Comparison of ENCODE assay signal across 1 cellular context in the genomic region with DNA sequence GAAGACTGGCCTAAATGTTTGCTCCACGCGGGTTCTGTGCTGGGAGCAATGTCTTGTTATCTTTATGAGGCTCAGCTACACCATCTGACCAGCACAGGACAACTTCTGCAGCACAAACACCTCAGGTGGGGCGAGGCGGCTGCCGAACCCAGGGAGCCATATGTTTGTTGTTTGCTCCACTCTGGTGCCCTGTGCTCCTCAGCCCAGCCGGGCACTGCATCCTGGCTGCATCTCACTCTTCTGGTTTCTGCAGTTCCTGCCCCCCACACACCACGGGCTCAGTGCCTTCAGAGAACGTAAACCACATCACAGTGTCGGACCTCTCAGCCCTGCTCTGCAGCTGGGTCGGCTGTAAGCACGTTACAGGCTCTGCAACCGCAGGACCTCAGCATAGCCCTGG.
TF ChIP-seq lines count a peak whose summit lies in the region.

No MANE protein-coding gene starts in this region.

TF ChIP-seq in HepG2, 621 proteins besides CTCF, POLR2A, EP300 and RAD21:
- TF ChIP-seq, protein P1, sequence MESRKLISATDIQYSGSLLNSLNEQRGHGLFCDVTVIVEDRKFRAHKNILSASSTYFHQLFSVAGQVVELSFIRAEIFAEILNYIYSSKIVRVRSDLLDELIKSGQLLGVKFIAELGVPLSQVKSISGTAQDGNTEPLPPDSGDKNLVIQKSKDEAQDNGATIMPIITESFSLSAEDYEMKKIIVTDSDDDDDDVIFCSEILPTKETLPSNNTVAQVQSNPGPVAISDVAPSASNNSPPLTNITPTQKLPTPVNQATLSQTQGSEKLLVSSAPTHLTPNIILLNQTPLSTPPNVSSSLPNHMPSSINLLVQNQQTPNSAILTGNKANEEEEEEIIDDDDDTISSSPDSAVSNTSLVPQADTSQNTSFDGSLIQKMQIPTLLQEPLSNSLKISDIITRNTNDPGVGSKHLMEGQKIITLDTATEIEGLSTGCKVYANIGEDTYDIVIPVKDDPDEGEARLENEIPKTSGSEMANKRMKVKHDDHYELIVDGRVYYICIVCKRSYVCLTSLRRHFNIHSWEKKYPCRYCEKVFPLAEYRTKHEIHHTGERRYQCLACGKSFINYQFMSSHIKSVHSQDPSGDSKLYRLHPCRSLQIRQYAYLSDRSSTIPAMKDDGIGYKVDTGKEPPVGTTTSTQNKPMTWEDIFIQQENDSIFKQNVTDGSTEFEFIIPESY (CRISPR knock-in tag; IDR thresholded peaks at IDR 0.05): no peak
- TF ChIP-seq, protein P2, sequence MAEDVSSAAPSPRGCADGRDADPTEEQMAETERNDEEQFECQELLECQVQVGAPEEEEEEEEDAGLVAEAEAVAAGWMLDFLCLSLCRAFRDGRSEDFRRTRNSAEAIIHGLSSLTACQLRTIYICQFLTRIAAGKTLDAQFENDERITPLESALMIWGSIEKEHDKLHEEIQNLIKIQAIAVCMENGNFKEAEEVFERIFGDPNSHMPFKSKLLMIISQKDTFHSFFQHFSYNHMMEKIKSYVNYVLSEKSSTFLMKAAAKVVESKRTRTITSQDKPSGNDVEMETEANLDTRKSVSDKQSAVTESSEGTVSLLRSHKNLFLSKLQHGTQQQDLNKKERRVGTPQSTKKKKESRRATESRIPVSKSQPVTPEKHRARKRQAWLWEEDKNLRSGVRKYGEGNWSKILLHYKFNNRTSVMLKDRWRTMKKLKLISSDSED (CRISPR knock-in tag; IDR thresholded peaks at IDR 0.05): no peak
- TF ChIP-seq, protein P3, sequence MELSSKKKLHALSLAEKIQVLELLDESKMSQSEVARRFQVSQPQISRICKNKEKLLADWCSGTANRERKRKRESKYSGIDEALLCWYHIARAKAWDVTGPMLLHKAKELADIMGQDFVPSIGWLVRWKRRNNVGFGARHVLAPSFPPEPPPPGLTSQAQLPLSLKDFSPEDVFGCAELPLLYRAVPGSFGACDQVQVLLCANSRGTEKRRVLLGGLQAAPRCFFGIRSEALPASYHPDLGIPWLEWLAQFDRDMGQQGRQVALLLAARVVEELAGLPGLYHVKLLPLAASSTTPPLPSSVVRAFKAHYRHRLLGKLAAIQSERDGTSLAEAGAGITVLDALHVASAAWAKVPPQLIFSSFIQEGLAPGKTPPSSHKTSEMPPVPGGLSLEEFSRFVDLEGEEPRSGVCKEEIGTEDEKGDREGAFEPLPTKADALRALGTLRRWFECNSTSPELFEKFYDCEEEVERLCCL (CRISPR knock-in tag; IDR thresholded peaks at IDR 0.05; ENCODE audit: borderline replicate concordance): no peak
- TF ChIP-seq NFE2L2 (IDR thresholded peaks at IDR 0.05; ENCODE audit: low read length) (no peak), ZNF510 (CRISPR knock-in tag; IDR thresholded peaks at IDR 0.05; ENCODE audit: low read depth) (no peak), ARNT (IDR thresholded peaks at IDR 0.05) (no peak), RAD51 (IDR thresholded peaks at IDR 0.05; ENCODE audit: borderline replicate concordance) (no peak), MYC (CRISPR knock-in tag; IDR thresholded peaks at IDR 0.05; ENCODE audit: borderline replicate concordance) (0 out of 2 replicates have a peak, but pooled peaks have one; percentile 9), SATB2 (CRISPR knock-in tag; IDR thresholded peaks at IDR 0.05) (no peak), AGO2 (optimal IDR thresholded peaks at IDR 0.05; ENCODE audit: low read depth, low read length) (peak; percentile 51), ATF1 (CRISPR knock-in tag; IDR thresholded peaks at IDR 0.05) (no peak), ZNF772 (CRISPR knock-in tag; IDR thresholded peaks at IDR 0.05) (no peak), ZNF441 (CRISPR knock-in tag; IDR thresholded peaks at IDR 0.05; ENCODE audit: borderline replicate concordance) (no peak), ZNF44 (CRISPR knock-in tag; IDR thresholded peaks at IDR 0.05) (no peak), ARHGAP35 (CRISPR knock-in tag; IDR thresholded peaks at IDR 0.05; ENCODE audit: borderline replicate concordance) (no peak), SMAD1 (CRISPR knock-in tag; IDR thresholded peaks at IDR 0.05; ENCODE audit: borderline replicate concordance, low read depth) (no peak), TP53 (CRISPR knock-in tag; conservative IDR thresholded peaks at IDR 0.05) (no peak), ZNF160 (CRISPR knock-in tag; IDR thresholded peaks at IDR 0.05) (no peak)
- TF ChIP-seq, protein P4, sequence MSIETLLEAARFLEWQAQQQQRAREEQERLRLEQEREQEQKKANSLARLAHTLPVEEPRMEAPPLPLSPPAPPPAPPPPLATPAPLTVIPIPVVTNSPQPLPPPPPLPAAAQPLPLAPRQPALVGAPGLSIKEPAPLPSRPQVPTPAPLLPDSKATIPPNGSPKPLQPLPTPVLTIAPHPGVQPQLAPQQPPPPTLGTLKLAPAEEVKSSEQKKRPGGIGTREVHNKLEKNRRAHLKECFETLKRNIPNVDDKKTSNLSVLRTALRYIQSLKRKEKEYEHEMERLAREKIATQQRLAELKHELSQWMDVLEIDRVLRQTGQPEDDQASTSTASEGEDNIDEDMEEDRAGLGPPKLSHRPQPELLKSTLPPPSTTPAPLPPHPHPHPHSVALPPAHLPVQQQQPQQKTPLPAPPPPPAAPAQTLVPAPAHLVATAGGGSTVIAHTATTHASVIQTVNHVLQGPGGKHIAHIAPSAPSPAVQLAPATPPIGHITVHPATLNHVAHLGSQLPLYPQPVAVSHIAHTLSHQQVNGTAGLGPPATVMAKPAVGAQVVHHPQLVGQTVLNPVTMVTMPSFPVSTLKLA (IDR thresholded peaks at IDR 0.05): no peak
- TF ChIP-seq, protein P5, sequence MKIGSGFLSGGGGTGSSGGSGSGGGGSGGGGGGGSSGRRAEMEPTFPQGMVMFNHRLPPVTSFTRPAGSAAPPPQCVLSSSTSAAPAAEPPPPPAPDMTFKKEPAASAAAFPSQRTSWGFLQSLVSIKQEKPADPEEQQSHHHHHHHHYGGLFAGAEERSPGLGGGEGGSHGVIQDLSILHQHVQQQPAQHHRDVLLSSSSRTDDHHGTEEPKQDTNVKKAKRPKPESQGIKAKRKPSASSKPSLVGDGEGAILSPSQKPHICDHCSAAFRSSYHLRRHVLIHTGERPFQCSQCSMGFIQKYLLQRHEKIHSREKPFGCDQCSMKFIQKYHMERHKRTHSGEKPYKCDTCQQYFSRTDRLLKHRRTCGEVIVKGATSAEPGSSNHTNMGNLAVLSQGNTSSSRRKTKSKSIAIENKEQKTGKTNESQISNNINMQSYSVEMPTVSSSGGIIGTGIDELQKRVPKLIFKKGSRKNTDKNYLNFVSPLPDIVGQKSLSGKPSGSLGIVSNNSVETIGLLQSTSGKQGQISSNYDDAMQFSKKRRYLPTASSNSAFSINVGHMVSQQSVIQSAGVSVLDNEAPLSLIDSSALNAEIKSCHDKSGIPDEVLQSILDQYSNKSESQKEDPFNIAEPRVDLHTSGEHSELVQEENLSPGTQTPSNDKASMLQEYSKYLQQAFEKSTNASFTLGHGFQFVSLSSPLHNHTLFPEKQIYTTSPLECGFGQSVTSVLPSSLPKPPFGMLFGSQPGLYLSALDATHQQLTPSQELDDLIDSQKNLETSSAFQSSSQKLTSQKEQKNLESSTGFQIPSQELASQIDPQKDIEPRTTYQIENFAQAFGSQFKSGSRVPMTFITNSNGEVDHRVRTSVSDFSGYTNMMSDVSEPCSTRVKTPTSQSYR (CRISPR knock-in tag; IDR thresholded peaks at IDR 0.05; ENCODE audit: borderline replicate concordance): no peak
- TF ChIP-seq, protein P6, sequence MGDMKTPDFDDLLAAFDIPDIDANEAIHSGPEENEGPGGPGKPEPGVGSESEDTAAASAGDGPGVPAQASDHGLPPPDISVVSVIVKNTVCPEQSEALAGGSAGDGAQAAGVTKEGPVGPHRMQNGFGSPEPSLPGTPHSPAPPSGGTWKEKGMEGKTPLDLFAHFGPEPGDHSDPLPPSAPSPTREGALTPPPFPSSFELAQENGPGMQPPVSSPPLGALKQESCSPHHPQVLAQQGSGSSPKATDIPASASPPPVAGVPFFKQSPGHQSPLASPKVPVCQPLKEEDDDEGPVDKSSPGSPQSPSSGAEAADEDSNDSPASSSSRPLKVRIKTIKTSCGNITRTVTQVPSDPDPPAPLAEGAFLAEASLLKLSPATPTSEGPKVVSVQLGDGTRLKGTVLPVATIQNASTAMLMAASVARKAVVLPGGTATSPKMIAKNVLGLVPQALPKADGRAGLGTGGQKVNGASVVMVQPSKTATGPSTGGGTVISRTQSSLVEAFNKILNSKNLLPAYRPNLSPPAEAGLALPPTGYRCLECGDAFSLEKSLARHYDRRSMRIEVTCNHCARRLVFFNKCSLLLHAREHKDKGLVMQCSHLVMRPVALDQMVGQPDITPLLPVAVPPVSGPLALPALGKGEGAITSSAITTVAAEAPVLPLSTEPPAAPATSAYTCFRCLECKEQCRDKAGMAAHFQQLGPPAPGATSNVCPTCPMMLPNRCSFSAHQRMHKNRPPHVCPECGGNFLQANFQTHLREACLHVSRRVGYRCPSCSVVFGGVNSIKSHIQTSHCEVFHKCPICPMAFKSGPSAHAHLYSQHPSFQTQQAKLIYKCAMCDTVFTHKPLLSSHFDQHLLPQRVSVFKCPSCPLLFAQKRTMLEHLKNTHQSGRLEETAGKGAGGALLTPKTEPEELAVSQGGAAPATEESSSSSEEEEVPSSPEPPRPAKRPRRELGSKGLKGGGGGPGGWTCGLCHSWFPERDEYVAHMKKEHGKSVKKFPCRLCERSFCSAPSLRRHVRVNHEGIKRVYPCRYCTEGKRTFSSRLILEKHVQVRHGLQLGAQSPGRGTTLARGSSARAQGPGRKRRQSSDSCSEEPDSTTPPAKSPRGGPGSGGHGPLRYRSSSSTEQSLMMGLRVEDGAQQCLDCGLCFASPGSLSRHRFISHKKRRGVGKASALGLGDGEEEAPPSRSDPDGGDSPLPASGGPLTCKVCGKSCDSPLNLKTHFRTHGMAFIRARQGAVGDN (CRISPR knock-in tag; IDR thresholded peaks at IDR 0.05): peak; percentile 36
- TF ChIP-seq, protein P7, sequence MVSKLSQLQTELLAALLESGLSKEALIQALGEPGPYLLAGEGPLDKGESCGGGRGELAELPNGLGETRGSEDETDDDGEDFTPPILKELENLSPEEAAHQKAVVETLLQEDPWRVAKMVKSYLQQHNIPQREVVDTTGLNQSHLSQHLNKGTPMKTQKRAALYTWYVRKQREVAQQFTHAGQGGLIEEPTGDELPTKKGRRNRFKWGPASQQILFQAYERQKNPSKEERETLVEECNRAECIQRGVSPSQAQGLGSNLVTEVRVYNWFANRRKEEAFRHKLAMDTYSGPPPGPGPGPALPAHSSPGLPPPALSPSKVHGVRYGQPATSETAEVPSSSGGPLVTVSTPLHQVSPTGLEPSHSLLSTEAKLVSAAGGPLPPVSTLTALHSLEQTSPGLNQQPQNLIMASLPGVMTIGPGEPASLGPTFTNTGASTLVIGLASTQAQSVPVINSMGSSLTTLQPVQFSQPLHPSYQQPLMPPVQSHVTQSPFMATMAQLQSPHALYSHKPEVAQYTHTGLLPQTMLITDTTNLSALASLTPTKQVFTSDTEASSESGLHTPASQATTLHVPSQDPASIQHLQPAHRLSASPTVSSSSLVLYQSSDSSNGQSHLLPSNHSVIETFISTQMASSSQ (IDR thresholded peaks at IDR 0.05; ENCODE audit: low read depth): no peak
- TF ChIP-seq, protein P7 (CRISPR knock-in tag; IDR thresholded peaks at IDR 0.05; ENCODE audit: borderline replicate concordance): no peak
- TF ChIP-seq, protein P8, sequence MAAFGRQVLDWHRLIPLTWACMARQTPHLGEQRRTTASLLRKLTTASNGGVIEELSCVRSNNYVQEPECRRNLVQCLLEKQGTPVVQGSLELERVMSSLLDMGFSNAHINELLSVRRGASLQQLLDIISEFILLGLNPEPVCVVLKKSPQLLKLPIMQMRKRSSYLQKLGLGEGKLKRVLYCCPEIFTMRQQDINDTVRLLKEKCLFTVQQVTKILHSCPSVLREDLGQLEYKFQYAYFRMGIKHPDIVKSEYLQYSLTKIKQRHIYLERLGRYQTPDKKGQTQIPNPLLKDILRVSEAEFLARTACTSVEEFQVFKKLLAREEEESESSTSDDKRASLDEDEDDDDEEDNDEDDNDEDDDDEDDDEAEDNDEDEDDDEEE (CRISPR knock-in tag; IDR thresholded peaks at IDR 0.05): no peak
